In genomic region chr19:11581740-11582139, GRCh38 we compare ENCODE assay signal across 8 cellular contexts. TPM values are rescaled to one million over a fixed set of nuclear protein-coding genes. Genes with fewer than 3 reads are reported as not detected.
DNase-seq lines count a peak whose midpoint lies in the region; ATAC-seq and TF ChIP-seq lines count a peak whose summit lies in the region.

No MANE protein-coding gene starts in this region.

- no peak overlapping the region for H3K27ac Mint-ChIP-seq in type B pancreatic cell

- H3K4me3 Mint-ChIP-seq in type B pancreatic cell: no peak overlapping the region

- H3K27ac ChIP-seq in left lung: peak overlapping the region; percentile 55 to 78

- peak; percentile 53 for DNase-seq in GM19238 (ENCODE audit: insufficient read length, low spot score)
- no peak for DNase-seq in left lung
- DNase-seq in type B pancreatic cell (ENCODE audit: extremely low spot score, unreplicated experiment): no peak
- DNase-seq in NCI-H2196 (lab: John Stamatoyannopoulos, UW; ENCODE audit: unreplicated experiment): no peak
- no peak for DNase-seq in NCI-H187 treated with DMSO at 0.1 percent for 48 hours (lab: John Stamatoyannopoulos, UW)
- no peak for DNase-seq in mucosa of gallbladder (ENCODE audit: low spot score)

- H3K27me3 Mint-ChIP-seq in type B pancreatic cell: peaks cover 12% of the 10 kb centered on the region

- TF ChIP-seq CTCF in left lung (IDR thresholded peaks at IDR 0.05): no peak
- TF ChIP-seq CTCF in type B pancreatic cell (conservative IDR thresholded peaks at IDR 0.05): no peak

- ATAC-seq in HG03060 (IDR thresholded peaks at IDR 0.05; ENCODE audit: low read depth, unreplicated experiment): peak; percentile 80
- peak; percentile 89 to 91 for ATAC-seq in activated CD4-positive, CD25-positive, alpha-beta regulatory T cell treated with anti-CD3 and anti-CD28 coated beads, Interleukin-2, amount 50 U/mL, for 24 hours
- peak; percentile 59 for ATAC-seq in left lung

- no peaks in the 10 kb centered on the region for H3K9me3 ChIP-seq in left lung

- intact Hi-C loops in left lung (cut with DNase I): loop anchor here in 1 of 2 donors (10.0 kb wide), 1 partner anchor 287 kb away; the partner anchor contains the start of gene TSPAN16

- peaks cover 0 to under 1% of the 10 kb centered on the region in 2 donors for H3K36me3 ChIP-seq in left lung

- H3K9me3 Mint-ChIP-seq in type B pancreatic cell: no peaks in the 10 kb centered on the region

- no peak overlapping the region for H3K4me3 ChIP-seq in left lung

- peaks cover 0 to 16% of the 10 kb centered on the region in 2 donors for H3K27me3 ChIP-seq in left lung

- peaks cover 10% of the 10 kb centered on the region for H3K4me1 Mint-ChIP-seq in type B pancreatic cell (ENCODE audit: unreplicated experiment)

- H3K36me3 Mint-ChIP-seq in type B pancreatic cell: no peaks in the 10 kb centered on the region

- H3K4me1 ChIP-seq in left lung: peaks cover 0 to 77% of the 10 kb centered on the region in 2 donors

RNA-seq across cellular contexts. Expression of gene ACP5, which starts 4.3 kb away (rescaled TPM):
- 100 to 1,000 TPM; 242 to 299 TPM for total RNA-seq in left lung
- total RNA-seq in type B pancreatic cell (ENCODE audit: low replicate concordance): 3.2 and 6.0 TPM in 2 replicates
- 18.0 TPM for total RNA-seq in mucosa of gallbladder

RNA-seq across cellular contexts. Expression of gene ZNF627, which starts 15.5 kb away (rescaled TPM):
- total RNA-seq in left lung (10 to 100 TPM; 10.5 to 12.3 TPM), type B pancreatic cell (ENCODE audit: low replicate concordance) (21.6 and 26.1 TPM in 2 replicates), mucosa of gallbladder (13.9 TPM)

RNA-seq across cellular contexts. Expression of gene ELOF1, which starts 22.7 kb away (rescaled TPM):
- 10 to 100 TPM; 50.4 to 53.4 TPM for total RNA-seq in left lung
- 51.3 and 57.1 TPM in 2 replicates for total RNA-seq in type B pancreatic cell (ENCODE audit: low replicate concordance)
- 53.8 TPM for total RNA-seq in mucosa of gallbladder

RNA-seq across cellular contexts. Expression of gene CNN1, which starts 43.1 kb away (rescaled TPM):
- total RNA-seq in left lung (10 to 100 TPM; 33.1 to 37.0 TPM), type B pancreatic cell (ENCODE audit: low replicate concordance) (2.3 and 7.9 TPM in 2 replicates), mucosa of gallbladder (1,051 TPM)

RNA-seq across cellular contexts. Expression of gene ECSIT, which starts 52.8 kb away (rescaled TPM):
- 10 to 100 TPM; 37.4 to 44.6 TPM for total RNA-seq in left lung
- total RNA-seq in type B pancreatic cell (ENCODE audit: low replicate concordance): 40.8 and 42.1 TPM in 2 replicates
- total RNA-seq in mucosa of gallbladder: 52.9 TPM

Comparison
In these comparisons a context has a peak if more than half of its experiments do, and no peak if none do; other contexts are left out.
1. RNA of gene ACP5, which starts 4.3 kb away (total RNA-seq): 242 to 299 TPM in left lung; 18.0 TPM in mucosa of gallbladder (single experiment) and 3.2 to 6.0 TPM in type B pancreatic cell; every median in the first group is over 10 times any median in the second.
2. Peak in every context shown above with its lines, with median percentiles within 50 percentile points of each other: ATAC-seq.